In the genomic region with DNA sequence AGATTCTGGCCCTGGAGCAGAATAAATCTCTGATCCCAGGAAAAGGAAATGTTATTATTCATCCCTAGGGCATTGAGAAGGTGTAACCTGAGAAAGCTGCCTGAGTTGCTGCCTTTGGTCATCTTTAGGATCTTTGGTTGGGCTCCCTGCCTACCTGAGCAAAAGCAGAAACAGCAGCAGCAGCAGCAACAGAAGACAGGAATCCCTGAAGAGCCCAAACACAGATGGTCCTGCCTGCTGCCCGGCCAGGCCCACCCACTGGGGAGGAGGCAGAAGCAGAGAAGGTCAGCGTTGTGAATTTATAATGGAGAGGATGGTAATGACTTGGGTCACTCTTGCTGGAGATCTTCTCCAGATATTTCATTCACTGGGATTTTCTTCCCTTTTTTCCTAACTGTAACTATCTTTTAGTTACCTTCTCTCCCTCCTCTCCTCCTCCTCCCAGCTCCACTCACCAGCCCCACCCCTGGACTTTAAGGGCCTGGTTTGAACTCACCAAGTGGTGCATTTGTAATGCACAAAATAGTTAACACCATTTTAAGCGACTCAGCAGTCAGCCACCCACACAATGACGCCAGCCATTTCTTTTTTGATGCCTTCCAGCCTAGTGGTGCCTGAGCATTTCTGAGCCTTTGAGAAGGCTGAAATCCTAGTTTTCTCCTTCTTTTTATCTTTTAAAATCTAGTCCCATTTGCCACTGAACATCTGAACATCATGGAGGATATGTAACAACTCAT, we compare ENCODE assay signal across 2 cellular contexts.
TF ChIP-seq lines count a peak whose summit lies in the region.

No MANE protein-coding gene starts in this region.

TF ChIP-seq in H1, 55 proteins besides CTCF, POLR2A, EP300 and RAD21:
- TF ChIP-seq, protein P1, sequence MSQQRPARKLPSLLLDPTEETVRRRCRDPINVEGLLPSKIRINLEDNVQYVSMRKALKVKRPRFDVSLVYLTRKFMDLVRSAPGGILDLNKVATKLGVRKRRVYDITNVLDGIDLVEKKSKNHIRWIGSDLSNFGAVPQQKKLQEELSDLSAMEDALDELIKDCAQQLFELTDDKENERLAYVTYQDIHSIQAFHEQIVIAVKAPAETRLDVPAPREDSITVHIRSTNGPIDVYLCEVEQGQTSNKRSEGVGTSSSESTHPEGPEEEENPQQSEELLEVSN (IDR thresholded peaks at IDR 0.05): peak; percentile 68; the same call in 1 of the 2 replicates
- TF ChIP-seq, protein P2, sequence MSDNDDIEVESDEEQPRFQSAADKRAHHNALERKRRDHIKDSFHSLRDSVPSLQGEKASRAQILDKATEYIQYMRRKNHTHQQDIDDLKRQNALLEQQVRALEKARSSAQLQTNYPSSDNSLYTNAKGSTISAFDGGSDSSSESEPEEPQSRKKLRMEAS (IDR thresholded peaks at IDR 0.05): peak; percentile 66; the same call in 1 of the 2 replicates
- TF ChIP-seq BACH1 (IDR thresholded peaks at IDR 0.05; ENCODE audit: low read length) (peak; percentile 27; the same call in 1 of the 2 replicates), YY1 (IDR thresholded peaks at IDR 0.05; ENCODE audit: low read depth, low read length) (0 out of 2 replicates have a peak, but pooled peaks have one; percentile 21), RNF2 (IDR thresholded peaks at IDR 0.05; ENCODE audit: borderline replicate concordance, low read depth, low read length, missing control alignments, poor library complexity, severe bottlenecking) (no peak)
TF ChIP-seq in H1: peak in this region for 4.

TF ChIP-seq in SK-N-SH, 30 proteins besides CTCF, POLR2A, EP300 and RAD21:
- no peak for TF ChIP-seq GABPA (IDR thresholded peaks at IDR 0.05; ENCODE audit: low read depth)
- no peak for TF ChIP-seq MEF2A (IDR thresholded peaks at IDR 0.05; ENCODE audit: borderline replicate concordance, low read depth)
- no peak for TF ChIP-seq NRF1 (IDR thresholded peaks at IDR 0.05; ENCODE audit: low read depth, low read length)
- no peak for TF ChIP-seq FOSL2 (IDR thresholded peaks at IDR 0.05; ENCODE audit: borderline replicate concordance, low read depth)
- no peak for TF ChIP-seq TCF12 (IDR thresholded peaks at IDR 0.05)
- TF ChIP-seq ELF1 (IDR thresholded peaks at IDR 0.05): no peak
- no peak for TF ChIP-seq EZH2phosphoT487 (IDR thresholded peaks at IDR 0.05; ENCODE audit: borderline replicate concordance, low read depth)
- no peak for TF ChIP-seq RXRA (IDR thresholded peaks at IDR 0.05; ENCODE audit: borderline replicate concordance, low read depth)
- no peak for TF ChIP-seq YY1 (IDR thresholded peaks at IDR 0.05; ENCODE audit: low read depth)
- TF ChIP-seq, protein P2 (IDR thresholded peaks at IDR 0.05; ENCODE audit: low read depth): no peak
- TF ChIP-seq, protein P3, sequence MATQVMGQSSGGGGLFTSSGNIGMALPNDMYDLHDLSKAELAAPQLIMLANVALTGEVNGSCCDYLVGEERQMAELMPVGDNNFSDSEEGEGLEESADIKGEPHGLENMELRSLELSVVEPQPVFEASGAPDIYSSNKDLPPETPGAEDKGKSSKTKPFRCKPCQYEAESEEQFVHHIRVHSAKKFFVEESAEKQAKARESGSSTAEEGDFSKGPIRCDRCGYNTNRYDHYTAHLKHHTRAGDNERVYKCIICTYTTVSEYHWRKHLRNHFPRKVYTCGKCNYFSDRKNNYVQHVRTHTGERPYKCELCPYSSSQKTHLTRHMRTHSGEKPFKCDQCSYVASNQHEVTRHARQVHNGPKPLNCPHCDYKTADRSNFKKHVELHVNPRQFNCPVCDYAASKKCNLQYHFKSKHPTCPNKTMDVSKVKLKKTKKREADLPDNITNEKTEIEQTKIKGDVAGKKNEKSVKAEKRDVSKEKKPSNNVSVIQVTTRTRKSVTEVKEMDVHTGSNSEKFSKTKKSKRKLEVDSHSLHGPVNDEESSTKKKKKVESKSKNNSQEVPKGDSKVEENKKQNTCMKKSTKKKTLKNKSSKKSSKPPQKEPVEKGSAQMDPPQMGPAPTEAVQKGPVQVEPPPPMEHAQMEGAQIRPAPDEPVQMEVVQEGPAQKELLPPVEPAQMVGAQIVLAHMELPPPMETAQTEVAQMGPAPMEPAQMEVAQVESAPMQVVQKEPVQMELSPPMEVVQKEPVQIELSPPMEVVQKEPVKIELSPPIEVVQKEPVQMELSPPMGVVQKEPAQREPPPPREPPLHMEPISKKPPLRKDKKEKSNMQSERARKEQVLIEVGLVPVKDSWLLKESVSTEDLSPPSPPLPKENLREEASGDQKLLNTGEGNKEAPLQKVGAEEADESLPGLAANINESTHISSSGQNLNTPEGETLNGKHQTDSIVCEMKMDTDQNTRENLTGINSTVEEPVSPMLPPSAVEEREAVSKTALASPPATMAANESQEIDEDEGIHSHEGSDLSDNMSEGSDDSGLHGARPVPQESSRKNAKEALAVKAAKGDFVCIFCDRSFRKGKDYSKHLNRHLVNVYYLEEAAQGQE (IDR thresholded peaks at IDR 0.05; ENCODE audit: low read depth, low read length): no peak
